In the genomic region with DNA sequence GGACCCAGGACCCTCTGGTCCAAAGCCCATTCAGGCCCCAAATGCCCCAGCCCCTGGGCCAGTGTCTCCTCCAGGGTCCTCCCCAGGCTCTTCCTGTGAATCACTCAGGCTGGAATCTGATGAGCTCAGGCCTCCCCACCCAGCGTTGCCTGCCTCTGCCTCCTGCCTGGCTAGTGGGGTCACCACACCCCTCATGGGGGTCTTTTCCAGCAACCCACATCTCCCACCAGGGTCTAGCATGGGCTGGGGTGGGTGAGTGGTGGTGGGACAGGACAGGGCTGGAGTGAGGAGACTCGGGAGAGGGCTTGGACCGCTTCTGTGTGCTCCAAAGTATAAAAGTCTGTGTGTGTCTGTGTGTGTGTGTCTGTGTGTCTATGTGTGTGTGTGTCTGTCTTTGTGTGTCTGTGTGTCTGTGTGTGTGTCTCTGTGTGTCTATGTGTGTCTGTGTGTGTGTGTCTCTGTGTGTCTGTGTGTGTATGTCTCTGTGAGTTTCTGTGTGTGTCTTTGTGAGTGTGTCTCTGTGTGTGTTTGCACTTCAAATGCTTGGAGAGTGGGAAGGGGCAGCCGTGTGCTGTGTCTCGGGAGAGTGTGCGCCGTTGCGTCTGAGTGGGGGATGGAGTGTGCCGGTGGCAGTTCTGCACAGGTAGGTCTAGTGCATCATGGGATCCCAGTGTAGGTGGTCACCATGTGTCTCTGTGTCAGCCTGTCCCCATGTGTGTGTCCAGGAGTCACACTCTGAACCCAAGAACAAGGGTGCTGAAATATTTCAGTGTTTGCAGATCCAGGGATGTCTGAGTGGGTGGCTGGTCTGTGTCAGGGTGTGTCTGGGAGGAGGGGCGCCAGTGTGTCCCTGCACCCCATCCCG, we compare ENCODE assay signal across 7 cellular contexts. TPM values are rescaled to one million over a fixed set of nuclear protein-coding genes. Genes with fewer than 3 reads are reported as not detected.
DNase-seq lines count a peak whose midpoint lies in the region; ATAC-seq and TF ChIP-seq lines count a peak whose summit lies in the region.
"Had no signal": no experiment of that assay in that cellular context is flagged by ENCODE, and none has a peak within 500 bp of the region (broad histone marks: within the 10 kb centered on the region; RNA-seq: fewer than 3 reads in every experiment).

No MANE protein-coding gene starts in this region.

- no peak for ATAC-seq in HG03457 (IDR thresholded peaks at IDR 0.05; ENCODE audit: unreplicated experiment)

- H3K9ac ChIP-seq in Loucy (ENCODE audit: low read depth, low read length, poor library complexity, severe bottlenecking) = peak overlapping the region; percentile 38
- peak overlapping the region in 2 of 3 donors; percentile 23 to 68 for H3K9ac ChIP-seq in skeletal muscle tissue (ENCODE audit: low read depth in 1 of 3, low read length in 3 of 3)

- H4K20me1 ChIP-seq in Loucy (ENCODE audit: insufficient read depth, low read length, poor library complexity, severe bottlenecking) = no peaks in the 10 kb centered on the region

- H3K4me1 ChIP-seq in Loucy (ENCODE audit: insufficient read depth, low read length, poor library complexity, severe bottlenecking) = peaks cover 31% of the 10 kb centered on the region
- H3K4me1 ChIP-seq in skeletal muscle tissue (ENCODE audit: control insufficient read depth in 3 of 3, insufficient read depth in 3 of 3, low read length in 3 of 3) = peaks cover 19 to 34% (median 32%) of the 10 kb centered on the region in 3 donors
- H3K4me1 ChIP-seq: pancreas had no signal

- no peak overlapping the region for H3K4me2 ChIP-seq in Loucy (ENCODE audit: low read depth, low read length, poor library complexity, severe bottlenecking)

- no peaks in the 10 kb centered on the region for H3K9me2 ChIP-seq in Loucy (replicated peaks; ENCODE audit: low read depth, low read length)

- no peaks in the 10 kb centered on the region for H3K9me3 ChIP-seq in Loucy (ENCODE audit: insufficient read depth, low read depth, low read length)
- no peaks in the 10 kb centered on the region for H3K9me3 ChIP-seq in skeletal muscle tissue (ENCODE audit: control insufficient read depth in 3 of 3, low read length in 3 of 3)
- H3K9me3 ChIP-seq: pancreas had no signal

- H3F3A ChIP-seq in Loucy (ENCODE audit: low read depth) = no peaks in the 10 kb centered on the region

- TF ChIP-seq CTCF in Loucy (conservative IDR thresholded peaks at IDR 0.05; ENCODE audit: low read length) = no peak

- no peak overlapping the region; the same call in 1 of the 2 replicates for H2AFZ ChIP-seq in Loucy (ENCODE audit: low read length)

- peak overlapping the region; percentile 28 for H3K27ac ChIP-seq in skeletal muscle tissue (ENCODE audit: low read depth, low read length)

- H3K4me3 ChIP-seq in Loucy (ENCODE audit: low read length, poor library complexity, severe bottlenecking) (no peak overlapping the region), skeletal muscle tissue (ENCODE audit: low read length in 3 of 3) (peak overlapping the region in 1 of 3 donors; percentile 41)
- H3K4me3 ChIP-seq: pancreas had no signal

- H3K79me2 ChIP-seq in Loucy (ENCODE audit: insufficient read depth, low read length) = no peaks in the 10 kb centered on the region

- no peaks in the 10 kb centered on the region for H3K27me3 ChIP-seq in Loucy (ENCODE audit: insufficient read depth, low read length, poor library complexity, severe bottlenecking)
- H3K27me3 ChIP-seq in skeletal muscle tissue (ENCODE audit: control insufficient read depth in 3 of 3, insufficient read depth in 3 of 3, low read length in 3 of 3) = no peaks in the 10 kb centered on the region
- H3K27me3 ChIP-seq: pancreas had no signal

- DNase-seq in ecto neural progenitor cell (ENCODE audit: low spot score) (peak; percentile 50), NCI-H82 (lab: John Stamatoyannopoulos, UW) (no peak), NCI-H2029 treated with DMSO at 0.1 percent for 48 hours (lab: John Stamatoyannopoulos, UW) (no peak)

- no peaks in the 10 kb centered on the region for H3K36me3 ChIP-seq in Loucy (ENCODE audit: insufficient read depth, low read length)
- H3K36me3 ChIP-seq in skeletal muscle tissue (ENCODE audit: control insufficient read depth in 3 of 3, insufficient read depth in 3 of 3, low read length in 3 of 3) = peaks cover 0 to 5% (median 4%) of the 10 kb centered on the region in 3 donors
- H3K36me3 ChIP-seq: pancreas had no signal

RNA-seq across cellular contexts. Expression of a gene that starts 8.8 kb away (rescaled TPM):
- total RNA-seq in skeletal muscle tissue = 5.7 TPM

RNA-seq across cellular contexts. Expression of a gene that starts 10.6 kb away (rescaled TPM):
- 19.3 TPM for total RNA-seq in skeletal muscle tissue

RNA-seq across cellular contexts. Expression of a gene that starts 17.5 kb away (rescaled TPM):
- total RNA-seq in skeletal muscle tissue = 28.2 TPM

RNA-seq across cellular contexts. Expression of a gene that starts 20.0 kb away (rescaled TPM):
- 24.5 TPM for total RNA-seq in skeletal muscle tissue

RNA-seq across cellular contexts. Expression of a gene that starts 35.7 kb away (rescaled TPM):
- total RNA-seq in skeletal muscle tissue = not detected
